In genomic region chr20:40156600-40157307, GRCh38 we compare ENCODE assay signal across 1 cellular context.
TF ChIP-seq lines count a peak whose summit lies in the region.

No MANE protein-coding gene starts in this region.

TF ChIP-seq in liver, 16 proteins besides CTCF, POLR2A, EP300 and RAD21 (continued from another document):
- no peak for TF ChIP-seq REST (IDR thresholded peaks at IDR 0.05)
- no peak for TF ChIP-seq YY1 (IDR thresholded peaks at IDR 0.05)
- no peak for TF ChIP-seq FOXA2 (IDR thresholded peaks at IDR 0.05)
- TF ChIP-seq ATF3 (IDR thresholded peaks at IDR 0.05): no peak
- TF ChIP-seq EGR1 (IDR thresholded peaks at IDR 0.05; ENCODE audit: low read depth in 2 of 2): peak in 1 of 2 donors; percentile 21
- no peak for TF ChIP-seq NR2F2 (IDR thresholded peaks at IDR 0.05)
- TF ChIP-seq MAX (IDR thresholded peaks at IDR 0.05): no peak
- TF ChIP-seq HNF4A (conservative IDR thresholded peaks at IDR 0.05): peak; percentile 84 to 87
- TF ChIP-seq FOXA1 (IDR thresholded peaks at IDR 0.05): no peak
- TF ChIP-seq SP1 (IDR thresholded peaks at IDR 0.05): peak; percentile 57
- TF ChIP-seq TAF1 (conservative IDR thresholded peaks at IDR 0.05): no peak
- peak; percentile 21 to 60 for TF ChIP-seq RXRA (IDR thresholded peaks at IDR 0.05)
TF ChIP-seq in liver: peak in this region for 6.
